In genomic region chr12:109833307-109834189, GRCh38 we compare ENCODE assay signal across 1 cellular context.
TF ChIP-seq lines count a peak whose summit lies in the region.

TRPV4 (minus strand) TSS chr12:109833398; CDS start chr12:109814796, 18,602 bp downstream.

TF ChIP-seq in K562, 482 proteins besides CTCF, POLR2A, EP300 and RAD21 (continued from another document):
- TF ChIP-seq, protein P1, sequence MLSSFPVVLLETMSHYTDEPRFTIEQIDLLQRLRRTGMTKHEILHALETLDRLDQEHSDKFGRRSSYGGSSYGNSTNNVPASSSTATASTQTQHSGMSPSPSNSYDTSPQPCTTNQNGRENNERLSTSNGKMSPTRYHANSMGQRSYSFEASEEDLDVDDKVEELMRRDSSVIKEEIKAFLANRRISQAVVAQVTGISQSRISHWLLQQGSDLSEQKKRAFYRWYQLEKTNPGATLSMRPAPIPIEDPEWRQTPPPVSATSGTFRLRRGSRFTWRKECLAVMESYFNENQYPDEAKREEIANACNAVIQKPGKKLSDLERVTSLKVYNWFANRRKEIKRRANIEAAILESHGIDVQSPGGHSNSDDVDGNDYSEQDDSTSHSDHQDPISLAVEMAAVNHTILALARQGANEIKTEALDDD (IDR thresholded peaks at IDR 0.05) = no peak
- no peak for TF ChIP-seq MECOM (CRISPR knock-in tag; IDR thresholded peaks at IDR 0.05)
- no peak for TF ChIP-seq MEF2A (IDR thresholded peaks at IDR 0.05; ENCODE audit: control insufficient read depth, low read depth, low read length)
- TF ChIP-seq JUNB (CRISPR knock-in tag; conservative IDR thresholded peaks at IDR 0.05) = no peak
- TF ChIP-seq MAFF (IDR thresholded peaks at IDR 0.05; ENCODE audit: low read length) = no peak
- no peak for TF ChIP-seq DLX4 (CRISPR knock-in tag; IDR thresholded peaks at IDR 0.05)
- TF ChIP-seq SMARCA4 (IDR thresholded peaks at IDR 0.05) = no peak
- peak; percentile 38; the same call in 1 of the 2 replicates for TF ChIP-seq ZBTB5 (IDR thresholded peaks at IDR 0.05)
- TF ChIP-seq CBFA2T2 (conservative IDR thresholded peaks at IDR 0.05) = no peak
- TF ChIP-seq PRMT5 (CRISPR knock-in tag; IDR thresholded peaks at IDR 0.05) = no peak
- TF ChIP-seq CAMTA2 (CRISPR knock-in tag; conservative IDR thresholded peaks at IDR 0.05) = no peak
